8 cellular contexts compared by ENCODE assay signal in genomic region chr1:234969630-234970370, GRCh38.
DNase-seq lines count a peak whose midpoint lies in the region; ATAC-seq and TF ChIP-seq lines count a peak whose summit lies in the region.

No MANE protein-coding gene starts in this region.

- no peak overlapping the region for H3K4me2 ChIP-seq in OCI-LY7 (ENCODE audit: low read length)

- TF ChIP-seq CTCF in OCI-LY7 (conservative IDR thresholded peaks at IDR 0.05; ENCODE audit: low read length) (no peak), epithelial cell of esophagus (IDR thresholded peaks at IDR 0.05; ENCODE audit: insufficient read depth, low read depth, low read length, missing control alignments) (no peak), mucosa of descending colon (IDR thresholded peaks at IDR 0.05) (no peak)

- CTCF ChIA-PET in OCI-LY7 (lab: Charles Lee; ENCODE audit: unreplicated experiment) = no interaction called here

- no peaks in the 10 kb centered on the region for H4K20me1 ChIP-seq in OCI-LY7 (ENCODE audit: insufficient read depth, low read length)

- intact Hi-C loops in OCI-LY7 (cut with micrococcal nuclease; ENCODE audit: unreplicated experiment) (no loop called here), mucosa of descending colon (cut with DNase I, micrococcal nuclease) (loop anchor here (10.0 kb wide), 2 partner anchors 145 to 245 kb away; no protein-coding TSS in a partner anchor)

- H3K9me3 Mint-ChIP-seq in T-helper 2 cell treated with Interferon-gamma antibody and Interleukin-4, amounts not matched to agents 5 μg/mL and 100 μg/mL, for 36 hours = no peaks in the 10 kb centered on the region
- H3K9me3 Mint-ChIP-seq in immature natural killer cell = no peaks in the 10 kb centered on the region

- H3K9me3 ChIP-seq in OCI-LY7 (ENCODE audit: low read length) (no peaks in the 10 kb centered on the region), mucosa of descending colon (no peaks in the 10 kb centered on the region)

- no TSS peak for BruUV-seq in OCI-LY7 (replicated peaks; lab: Mats Ljungman, UMichigan)

- H3K4me3 ChIP-seq in OCI-LY7 (ENCODE audit: low read depth, low read length, poor library complexity, severe bottlenecking) (no peak overlapping the region), epithelial cell of esophagus (ENCODE audit: low read length) (no peak overlapping the region), mucosa of descending colon (no peak overlapping the region), urinary bladder (ENCODE audit: low read depth, low read length) (peak overlapping the region; percentile 27)

- peaks cover 57% of the 10 kb centered on the region for H3K4me1 Mint-ChIP-seq in T-helper 2 cell treated with Interferon-gamma antibody and Interleukin-4, amounts not matched to agents 5 μg/mL and 100 μg/mL, for 36 hours (ENCODE audit: low read depth)
- H3K4me1 Mint-ChIP-seq in immature natural killer cell = peaks cover 23 to 31% of the 10 kb centered on the region in 2 donors

- H3K27ac Mint-ChIP-seq in T-helper 2 cell treated with Interferon-gamma antibody and Interleukin-4, amounts not matched to agents 5 μg/mL and 100 μg/mL, for 36 hours = peak overlapping the region; percentile 77
- no peak overlapping the region for H3K27ac Mint-ChIP-seq in immature natural killer cell

- no peaks in the 10 kb centered on the region for H3K27me3 Mint-ChIP-seq in T-helper 2 cell treated with Interferon-gamma antibody and Interleukin-4, amounts not matched to agents 5 μg/mL and 100 μg/mL, for 36 hours (ENCODE audit: low read depth)
- H3K27me3 Mint-ChIP-seq in immature natural killer cell (ENCODE audit: low read depth in 3 of 3) = peaks cover 3 to 6% (median 4%) of the 10 kb centered on the region in 3 donors

- peak overlapping the region; percentile 28 for H3K4me3 Mint-ChIP-seq in T-helper 2 cell treated with Interferon-gamma antibody and Interleukin-4, amounts not matched to agents 5 μg/mL and 100 μg/mL, for 36 hours
- no peak overlapping the region for H3K4me3 Mint-ChIP-seq in immature natural killer cell

- no peaks in the 10 kb centered on the region for H3K79me2 ChIP-seq in OCI-LY7 (ENCODE audit: insufficient read depth, low read depth, low read length)

- no peaks in the 10 kb centered on the region for H3K9me2 ChIP-seq in OCI-LY7 (ENCODE audit: insufficient read depth, low read length)

- POLR2A ChIA-PET in OCI-LY7 (lab: Charles Lee) = interaction anchor here (0.7 kb wide), 1 partner anchor 10 kb away, joined by 3 read pairs; no protein-coding TSS in a partner anchor

- H3K36me3 ChIP-seq in OCI-LY7 (ENCODE audit: insufficient read depth, low read length) (no peaks in the 10 kb centered on the region), mucosa of descending colon (ENCODE audit: low read depth) (no peaks in the 10 kb centered on the region), urinary bladder (ENCODE audit: insufficient read depth) (no peaks in the 10 kb centered on the region)

- peaks cover 15% of the 10 kb centered on the region for H3K36me3 Mint-ChIP-seq in T-helper 2 cell treated with Interferon-gamma antibody and Interleukin-4, amounts not matched to agents 5 μg/mL and 100 μg/mL, for 36 hours (ENCODE audit: low read depth)
- H3K36me3 Mint-ChIP-seq in immature natural killer cell = peaks cover 0 to 3% (median 0%) of the 10 kb centered on the region in 3 donors

- H3K27ac ChIP-seq in OCI-LY7 (ENCODE audit: low read depth, low read length, poor library complexity, severe bottlenecking) (no peak overlapping the region), urinary bladder (ENCODE audit: low read depth) (peak overlapping the region; percentile 42)

- peak overlapping the region; percentile 30; the same call in 1 of the 2 replicates for H2AFZ ChIP-seq in OCI-LY7 (ENCODE audit: low read length)

- ATAC-seq in mucosa of descending colon (peak; percentile 2), HG03175 (IDR thresholded peaks at IDR 0.05; ENCODE audit: unreplicated experiment) (no peak)

- H3K4me1 ChIP-seq in OCI-LY7 (ENCODE audit: insufficient read depth, low read length, poor library complexity, severe bottlenecking) (peaks cover 72% of the 10 kb centered on the region), mucosa of descending colon (ENCODE audit: low read depth) (peaks cover 36% of the 10 kb centered on the region), urinary bladder (ENCODE audit: insufficient read depth) (no peaks in the 10 kb centered on the region)

- 6% methylated on average over 36 of the region's 36 CpGs for WGBS in urinary bladder

- no peak for DNase-seq in T-helper 2 cell treated with Interferon-gamma antibody and Interleukin-4, amounts not matched to agents 5 μg/mL and 100 μg/mL, for 36 hours (ENCODE audit: low spot score)
- no peak for DNase-seq in T-helper 2 cell
- DNase-seq in OCI-LY7 (ENCODE audit: low spot score) = no peak
- peak; percentile 54 for DNase-seq in epithelial cell of esophagus (ENCODE audit: low read depth)
- peak in 1 of 3 donors; percentile 65 for DNase-seq in mucosa of descending colon
- DNase-seq in immature natural killer cell = no peak
